ENCODE assay signal across 8 cellular contexts in the genomic region with DNA sequence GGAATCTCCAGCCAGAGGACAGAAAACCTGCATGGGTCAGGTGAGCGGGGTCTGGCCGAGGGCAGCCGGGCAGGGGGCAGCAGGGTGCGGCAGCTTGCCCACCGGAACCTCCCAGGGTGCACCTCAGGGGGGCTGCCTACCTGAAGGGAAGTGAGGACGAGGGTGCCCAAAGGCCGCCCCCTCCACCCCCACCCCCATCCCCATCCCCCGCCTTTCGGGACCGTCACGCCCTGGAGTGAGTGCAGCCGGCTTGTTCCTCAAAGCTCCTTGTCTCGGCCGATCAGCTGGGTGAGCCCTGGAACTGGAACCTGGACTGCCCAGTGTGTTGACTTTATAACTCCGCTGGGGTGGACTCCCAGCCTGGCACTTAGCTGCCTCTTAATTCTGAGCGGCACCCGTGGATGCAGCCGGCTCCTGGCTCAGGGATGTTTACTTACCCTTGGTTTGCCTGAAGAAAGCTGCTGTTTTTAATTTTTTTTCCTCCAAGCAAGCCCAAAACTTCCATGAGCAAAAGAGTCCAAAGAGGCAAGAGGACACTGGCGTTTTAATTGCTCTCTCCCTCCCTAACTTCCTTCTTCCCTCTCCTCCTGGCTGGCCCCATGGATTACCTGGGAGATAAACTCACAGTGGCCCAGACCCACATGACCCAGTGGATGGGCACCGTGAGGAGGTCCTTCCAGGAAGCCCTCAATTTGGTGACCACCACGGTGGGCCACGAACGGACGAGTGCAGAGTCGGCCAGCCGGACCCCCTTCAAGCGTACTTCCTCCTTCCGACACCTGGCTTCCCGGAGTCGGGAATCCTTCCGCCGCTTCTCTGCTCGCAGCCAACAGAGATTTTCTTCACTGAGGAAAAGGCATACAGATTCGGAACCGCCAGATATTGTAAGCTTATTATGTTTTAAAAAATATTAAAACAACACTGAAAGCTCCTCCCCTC.
DNase-seq lines count a peak whose midpoint lies in the region; ATAC-seq, FAIRE-seq and TF ChIP-seq lines count a peak whose summit lies in the region.

No MANE protein-coding gene starts in this region.

- H3K4me2 ChIP-seq in GM12878 (ENCODE audit: control insufficient read depth, insufficient read depth): peak overlapping the region; percentile 85; the same call in 1 of the 2 replicates
- peak overlapping the region; percentile 90 for H3K4me2 ChIP-seq in keratinocyte (ENCODE audit: control insufficient read depth, extremely low read depth, insufficient read depth, low read depth, low read length)

- no peaks in the 10 kb centered on the region for H3K9me3 Mint-ChIP-seq in activated naive CD4-positive, alpha-beta T cell treated with anti-CD3 and anti-CD28 coated beads for 36 hours
- H3K9me3 Mint-ChIP-seq in activated naive CD4-positive, alpha-beta T cell treated with anti-CD3 and anti-CD28 coated beads, Interleukin-2, amount 50 U/mL, for 72 hours: no peaks in the 10 kb centered on the region
- no peaks in the 10 kb centered on the region for H3K9me3 Mint-ChIP-seq in stimulated activated memory B cell treated with anti-CD40 and anti-IgM and Interleukin-4, amounts not matched to agents 10 μg/mL and 1 μg/mL and 100 μg/mL, for 72 hours

- H3K27ac Mint-ChIP-seq in activated naive CD4-positive, alpha-beta T cell treated with anti-CD3 and anti-CD28 coated beads for 36 hours: no peak overlapping the region
- H3K27ac Mint-ChIP-seq in activated naive CD4-positive, alpha-beta T cell treated with anti-CD3 and anti-CD28 coated beads, Interleukin-2, amount 50 U/mL, for 72 hours: peak overlapping the region in 1 of 2 donors; percentile 67
- no peak overlapping the region for H3K27ac Mint-ChIP-seq in stimulated activated memory B cell treated with anti-CD40 and anti-IgM and Interleukin-4, amounts not matched to agents 10 μg/mL and 1 μg/mL and 100 μg/mL, for 72 hours

- SMC1A ChIA-PET in GM12878 (lab: Charles Lee; ENCODE audit: uncharacterized antibody, unreplicated experiment): interaction anchor here (0.9 to 2.9 kb wide), 12 partner anchors 15 to 1716 kb away, joined by 3 to 15 read pairs (median 4); no protein-coding TSS in a partner anchor

- H3K4me1 Mint-ChIP-seq in activated naive CD4-positive, alpha-beta T cell treated with anti-CD3 and anti-CD28 coated beads for 36 hours (ENCODE audit: low read depth): peaks cover 21% of the 10 kb centered on the region
- peaks cover 17% of the 10 kb centered on the region for H3K4me1 Mint-ChIP-seq in stimulated activated memory B cell treated with anti-CD40 and anti-IgM and Interleukin-4, amounts not matched to agents 10 μg/mL and 1 μg/mL and 100 μg/mL, for 72 hours

- intact Hi-C loops in activated naive CD4-positive, alpha-beta T cell treated with anti-CD3 and anti-CD28 coated beads for 36 hours (cut with micrococcal nuclease): loop anchor here (1.0 to 2.0 kb wide), 3 partner anchors 22 to 52 kb away; no protein-coding TSS in a partner anchor
- intact Hi-C loops in GM12878 (cut with micrococcal nuclease; ENCODE audit: unreplicated experiment): loop anchor here (1.0 kb wide), 1 partner anchor 26 kb away; no protein-coding TSS in a partner anchor

- H2AFZ ChIP-seq in GM12878 (ENCODE audit: control insufficient read depth, low read depth, low read length) (no peak overlapping the region), keratinocyte (ENCODE audit: control insufficient read depth, low read length) (peak overlapping the region; percentile 38)

- no peak for TF ChIP-seq EP300 in GM12878 (IDR thresholded peaks at IDR 0.05; ENCODE audit: borderline replicate concordance in 1 of 2, control insufficient read depth in 1 of 2, low read depth in 2 of 2, low read length in 2 of 2)

- peak overlapping the region; percentile 75 for H3K4me3 Mint-ChIP-seq in activated naive CD4-positive, alpha-beta T cell treated with anti-CD3 and anti-CD28 coated beads for 36 hours
- peak overlapping the region; percentile 67 for H3K4me3 Mint-ChIP-seq in stimulated activated memory B cell treated with anti-CD40 and anti-IgM and Interleukin-4, amounts not matched to agents 10 μg/mL and 1 μg/mL and 100 μg/mL, for 72 hours

- TSS peak; percentile 56 for BruUV-seq in GM12878 (replicated peaks; lab: Mats Ljungman, UMichigan)

- TF ChIP-seq POLR2A in GM12878 (IDR thresholded peaks at IDR 0.05; ENCODE audit: low read depth, low read length): no peak

- H3K4me1 ChIP-seq in GM12878 (ENCODE audit: control insufficient read depth, insufficient read depth, low read length) (no peaks in the 10 kb centered on the region), keratinocyte (ENCODE audit: control insufficient read depth, extremely low read depth, insufficient read depth, low read length) (peaks cover 49% of the 10 kb centered on the region)

- H3K27me3 ChIP-seq in GM12878 (replicated peaks in 1 of 2; ENCODE audit: control insufficient read depth in 2 of 2, insufficient read depth in 2 of 2, low read length in 1 of 2): peaks cover 0 to 13% of the 10 kb centered on the region in 2 experiments; a peak in 3 of 4 replicates
- no peaks in the 10 kb centered on the region for H3K27me3 ChIP-seq in keratinocyte (ENCODE audit: control insufficient read depth, extremely low read depth, insufficient read depth, low read length)

- H3K4me3 ChIP-seq in GM12878: no peak overlapping the region
- H3K4me3 ChIP-seq in keratinocyte (ENCODE audit: control insufficient read depth in 2 of 3, extremely low read depth in 1 of 3, insufficient read depth in 2 of 3, low read depth in 1 of 3, low read length in 3 of 3): peak overlapping the region; percentile 34 to 74 (median 65)

- TF ChIP-seq CTCF in GM12878 (IDR thresholded peaks at IDR 0.05 in 2 of 3, conservative IDR thresholded peaks at IDR 0.05 in 1 of 3; ENCODE audit: control insufficient read depth in 2 of 3, extremely low read depth in 1 of 3, insufficient read depth in 1 of 3, low read depth in 3 of 3, low read length in 3 of 3) (no peak), keratinocyte (optimal IDR thresholded peaks at IDR 0.05 in 1 of 3, IDR thresholded peaks at IDR 0.05 in 1 of 3, conservative IDR thresholded peaks at IDR 0.05 in 1 of 3; ENCODE audit: extremely low read depth in 1 of 3, insufficient read depth in 2 of 3, low read length in 3 of 3) (peak in 1 of 3 experiments; percentile 8)

- no peaks in the 10 kb centered on the region for H4K20me1 ChIP-seq in GM12878 (ENCODE audit: control insufficient read depth, insufficient read depth)
- H4K20me1 ChIP-seq in keratinocyte (ENCODE audit: control insufficient read depth, extremely low read depth, insufficient read depth, low read length): no peaks in the 10 kb centered on the region

- 6% methylated on average over 21 of the region's 35 CpGs for WGBS in GM12878 (ENCODE audit: insufficient coverage, insufficient replicate concordance, low lambda C conversion rate, missing lambda C conversion rate)

- H3K36me3 Mint-ChIP-seq in activated naive CD4-positive, alpha-beta T cell treated with anti-CD3 and anti-CD28 coated beads for 36 hours (ENCODE audit: low read depth): no peaks in the 10 kb centered on the region
- no peaks in the 10 kb centered on the region for H3K36me3 Mint-ChIP-seq in activated naive CD4-positive, alpha-beta T cell treated with anti-CD3 and anti-CD28 coated beads, Interleukin-2, amount 50 U/mL, for 72 hours
- no peaks in the 10 kb centered on the region for H3K36me3 Mint-ChIP-seq in stimulated activated memory B cell treated with anti-CD40 and anti-IgM and Interleukin-4, amounts not matched to agents 10 μg/mL and 1 μg/mL and 100 μg/mL, for 72 hours

- no peak for ATAC-seq in activated naive CD4-positive, alpha-beta T cell treated with anti-CD3 and anti-CD28 coated beads, Interleukin-2, amount 50 U/mL, for 72 hours
- ATAC-seq in GM12878 (peak; percentile 52), HG03469 (IDR thresholded peaks at IDR 0.05; ENCODE audit: unreplicated experiment) (no peak), GM21423 (IDR thresholded peaks at IDR 0.05; ENCODE audit: unreplicated experiment) (no peak), GM21737 (IDR thresholded peaks at IDR 0.05; ENCODE audit: unreplicated experiment) (no peak)
- peak; percentile 44 for ATAC-seq in stimulated activated memory B cell treated with anti-CD40 and anti-IgM and Interleukin-4, amounts not matched to agents 10 μg/mL and 1 μg/mL and 100 μg/mL, for 72 hours

- H3K9me3 ChIP-seq in GM12878 (replicated peaks; ENCODE audit: control insufficient read depth, insufficient read depth, low read length) (no peaks in the 10 kb centered on the region; the same call in 2 of the 3 replicates), keratinocyte (ENCODE audit: control insufficient read depth, low read depth, low read length) (no peaks in the 10 kb centered on the region)

- H3K9ac ChIP-seq in GM12878 (ENCODE audit: control insufficient read depth, insufficient read depth, low read length) (no peak overlapping the region), keratinocyte (ENCODE audit: control insufficient read depth, extremely low read depth, insufficient read depth, low read length) (peak overlapping the region; percentile 73)

- FAIRE-seq in GM12878 (lab: Jason Lieb, UNC) (no peak), keratinocyte (lab: Jason Lieb, UNC) (no peak)

- RAD21 ChIA-PET in GM12878 (lab: Charles Lee; ENCODE audit: unreplicated experiment): interaction anchor here (1.1 to 2.7 kb wide), 7 partner anchors 18 to 60 kb away, joined by 3 to 8 read pairs (median 4); no protein-coding TSS in a partner anchor

- DNase-seq in activated naive CD4-positive, alpha-beta T cell treated with anti-CD3 and anti-CD28 coated beads for 36 hours: no peak
- DNase-seq in activated naive CD4-positive, alpha-beta T cell treated with anti-CD3 and anti-CD28 coated beads, Interleukin-2, amount 50 U/mL, for 72 hours (ENCODE audit: low spot score in 2 of 2): no peak
- DNase-seq in GM12878 (ENCODE audit: low read depth, low spot score): no peak
- no peak for DNase-seq in keratinocyte (ENCODE audit: low read depth, low spot score)

- no peak overlapping the region for H3K27ac ChIP-seq in GM12878 (ENCODE audit: control insufficient read depth, insufficient read depth)
- peak overlapping the region; percentile 87 for H3K27ac ChIP-seq in keratinocyte (ENCODE audit: control insufficient read depth, insufficient read depth, low read length)

- H3K36me3 ChIP-seq in GM12878 (ENCODE audit: control insufficient read depth in 2 of 2, insufficient read depth in 2 of 2, low read length in 1 of 2): no peaks in the 10 kb centered on the region
- peaks cover 0 to 3% of the 10 kb centered on the region in 2 experiments for H3K36me3 ChIP-seq in keratinocyte (ENCODE audit: control insufficient read depth in 2 of 2, extremely low read depth in 1 of 2, insufficient read depth in 2 of 2, low read length in 2 of 2)

- H3K27me3 Mint-ChIP-seq in activated naive CD4-positive, alpha-beta T cell treated with anti-CD3 and anti-CD28 coated beads for 36 hours (ENCODE audit: low read depth): peaks cover 2% of the 10 kb centered on the region
- H3K27me3 Mint-ChIP-seq in stimulated activated memory B cell treated with anti-CD40 and anti-IgM and Interleukin-4, amounts not matched to agents 10 μg/mL and 1 μg/mL and 100 μg/mL, for 72 hours: peaks cover 76% of the 10 kb centered on the region

- CTCF ChIA-PET in activated naive CD4-positive, alpha-beta T cell treated with anti-CD3 and anti-CD28 coated beads for 36 hours (lab: Charles Lee): interaction anchor here (0.6 to 3.2 kb wide), 11 partner anchors 13 to 830 kb away, joined by 3 to 19 read pairs (median 4); no protein-coding TSS in a partner anchor
- CTCF ChIA-PET in GM12878 (lab: Yijun Ruan, JAX): interaction anchor here (0.7 to 4.3 kb wide), 18 partner anchors 9 to 98 kb away, joined by 3 to 30 read pairs (median 4); no protein-coding TSS in a partner anchor

- dilution Hi-C loops in keratinocyte (cut with MboI; ENCODE audit: extremely low pct_ligation_motif_present, low sequenced_read_pairs): no loop called here

- H3K79me2 ChIP-seq in GM12878 (ENCODE audit: control insufficient read depth, insufficient read depth, low read length): no peaks in the 10 kb centered on the region
- no peaks in the 10 kb centered on the region for H3K79me2 ChIP-seq in keratinocyte (ENCODE audit: control insufficient read depth, insufficient read depth, low read length)

- no peak for TF ChIP-seq RAD21 in GM12878 (IDR thresholded peaks at IDR 0.05; ENCODE audit: insufficient read depth, low read depth, low read length)

- in situ Hi-C loops in GM12878 (cut with MboI): no loop called here

- peaks cover 4% of the 10 kb centered on the region for H3K9me1 ChIP-seq in keratinocyte (ENCODE audit: control insufficient read depth, extremely low read depth, insufficient read depth, low read length)

- POLR2A ChIA-PET in GM12878 (lab: Charles Lee): interaction anchor here (0.6 to 1.1 kb wide), 2 partner anchors 23 to 53 kb away, joined by 3 to 5 read pairs; no protein-coding TSS in a partner anchor

Comparison
In these comparisons a context has a peak if more than half of its experiments do, and no peak if none do; other contexts are left out.
1. ATAC-seq: peak in GM12878 (single experiment) and stimulated activated memory B cell treated with anti-CD40 and anti-IgM and Interleukin-4, amounts not matched to agents 10 μg/mL and 1 μg/mL and 100 μg/mL, for 72 hours (single experiment); none in activated naive CD4-positive, alpha-beta T cell treated with anti-CD3 and anti-CD28 coated beads, Interleukin-2, amount 50 U/mL, for 72 hours (0 of 2), HG03469 (single experiment), GM21423 (single experiment) and GM21737 (single experiment).